Comparison of ENCODE assay signal across 14 cellular contexts in genomic region chr1:56570924-56571372, GRCh38. TPM values are rescaled to one million over a fixed set of nuclear protein-coding genes. Genes with fewer than 3 reads are reported as not detected.
DNase-seq lines count a peak whose midpoint lies in the region; ATAC-seq and TF ChIP-seq lines count a peak whose summit lies in the region.
"Had no signal": no experiment of that assay in that cellular context is flagged by ENCODE, and none has a peak within 500 bp of the region (broad histone marks: within the 10 kb centered on the region; RNA-seq: fewer than 3 reads in every experiment).

No MANE protein-coding gene starts in this region.

- no peaks in the 10 kb centered on the region for H3K36me3 ChIP-seq in left ventricle myocardium inferior
- peaks cover 45% of the 10 kb centered on the region for H3K36me3 ChIP-seq in skeletal muscle satellite cell (ENCODE audit: insufficient read depth, low read length)

- ATAC-seq in GM18873 (IDR thresholded peaks at IDR 0.05; ENCODE audit: low FRiP score, unreplicated experiment): no peak
- ATAC-seq in GM21717 (IDR thresholded peaks at IDR 0.05; ENCODE audit: unreplicated experiment): no peak
- ATAC-seq: T-cell had no signal

- peak overlapping the region; percentile 4 for H3K4me3 ChIP-seq in left ventricle myocardium inferior
- H3K4me3 ChIP-seq in skeletal muscle satellite cell (ENCODE audit: low read length): no peak overlapping the region

- CTCF ChIA-PET in HEK293T (lab: Yijun Ruan, JAX): no interaction called here

- no peak for TF ChIP-seq CTCF in left ventricle myocardium inferior (IDR thresholded peaks at IDR 0.05; ENCODE audit: borderline replicate concordance)

- H3K9ac ChIP-seq in skeletal muscle satellite cell (ENCODE audit: low read depth, low read length): no peak overlapping the region

- H3K4me2 ChIP-seq in skeletal muscle satellite cell (ENCODE audit: low read length): peak overlapping the region; percentile 33

- DNase-seq in HEK293T (ENCODE audit: extremely low spot score) (no peak), NCI-H82 treated with DMSO at 0.1 percent for 48 hours (lab: John Stamatoyannopoulos, UW; ENCODE audit: unreplicated experiment) (peak; percentile 18), left ventricle myocardium inferior (no peak), GDM1 (lab: John Stamatoyannopoulos, UW) (no peak)
- DNase-seq: activated CD4-positive, alpha-beta T cell treated with anti-CD3 and anti-CD28 coated beads for 48 hours; CD4-positive, alpha-beta memory T cell; NCI-H1048; stimulated activated CD4-positive, alpha-beta T cell treated with anti-CD3 and anti-CD28 coated beads, Interleukin-2, amount 100 ng/mL, for 48 hours; stimulated activated naive CD4-positive, alpha-beta T cell treated with Interleukin-2 at 50 U/mL for 16 hours; T-cell had no signal

- POLR2A ChIA-PET in HEK293T (lab: Yijun Ruan, JAX): interaction anchor here (0.7 to 1.5 kb wide), 2 partner anchors 8 to 156 kb away, joined by 3 read pairs; partner anchors contain the start of gene PLPP3

- H3K27ac ChIP-seq in left ventricle myocardium inferior (replicated peaks): peak overlapping the region; percentile 97

- H3K9me3 ChIP-seq in left ventricle myocardium inferior (replicated peaks) (no peaks in the 10 kb centered on the region), skeletal muscle satellite cell (replicated peaks; ENCODE audit: low read length) (no peaks in the 10 kb centered on the region)

- peaks cover 99% of the 10 kb centered on the region for H3K4me1 ChIP-seq in left ventricle myocardium inferior
- peaks cover 50% of the 10 kb centered on the region for H3K4me1 ChIP-seq in skeletal muscle satellite cell (ENCODE audit: control insufficient read depth, insufficient read depth, low read length)

- intact Hi-C loops in left ventricle myocardium inferior (cut with micrococcal nuclease): loop anchor here (10.0 kb wide), 2 partner anchors 56 to 376 kb away; no protein-coding TSS in a partner anchor

- H3K27me3 ChIP-seq in left ventricle myocardium inferior (ENCODE audit: low read depth) (no peaks in the 10 kb centered on the region), skeletal muscle satellite cell (ENCODE audit: control insufficient read depth, insufficient read depth, low read length) (no peaks in the 10 kb centered on the region)

TF ChIP-seq in HEK293T, 16 proteins besides CTCF, POLR2A, EP300 and RAD21:
- TF ChIP-seq TARDBP (IDR thresholded peaks at IDR 0.05): no peak; the same call in 1 of the 2 replicates
- no peak for TF ChIP-seq FOXK2 (IDR thresholded peaks at IDR 0.05)
- TF ChIP-seq CTBP1 (IDR thresholded peaks at IDR 0.05; ENCODE audit: borderline replicate concordance): peak; percentile 62; the same call in 1 of the 2 replicates
- TF ChIP-seq, protein P1, sequence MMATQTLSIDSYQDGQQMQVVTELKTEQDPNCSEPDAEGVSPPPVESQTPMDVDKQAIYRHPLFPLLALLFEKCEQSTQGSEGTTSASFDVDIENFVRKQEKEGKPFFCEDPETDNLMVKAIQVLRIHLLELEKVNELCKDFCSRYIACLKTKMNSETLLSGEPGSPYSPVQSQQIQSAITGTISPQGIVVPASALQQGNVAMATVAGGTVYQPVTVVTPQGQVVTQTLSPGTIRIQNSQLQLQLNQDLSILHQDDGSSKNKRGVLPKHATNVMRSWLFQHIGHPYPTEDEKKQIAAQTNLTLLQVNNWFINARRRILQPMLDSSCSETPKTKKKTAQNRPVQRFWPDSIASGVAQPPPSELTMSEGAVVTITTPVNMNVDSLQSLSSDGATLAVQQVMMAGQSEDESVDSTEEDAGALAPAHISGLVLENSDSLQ (IDR thresholded peaks at IDR 0.05): peak; percentile 73

RNA-seq across cellular contexts. Expression of gene PLPP3, which starts 8.4 kb away (rescaled TPM):
- total RNA-seq in left ventricle myocardium inferior: 101 TPM
- 66.9 and 198 TPM in 2 replicates for total RNA-seq in skeletal muscle satellite cell (2012; rRNA removed)
- total RNA-seq: activated T-helper 1 cell treated with anti-CD3 and anti-CD28 coated beads, Interleukin-12 subunit alpha, Interleukin-12 subunit beta, Interleukin-2, Interleukin-4 antibody, amounts not matched to agents 30 ng/mL and 10 ng/mL and 1 ng/mL, durations not matched to agents 14 hours and 24 hours and 36 hours had no signal
